Comparison of ENCODE assay signal across 23 cellular contexts in the genomic region with DNA sequence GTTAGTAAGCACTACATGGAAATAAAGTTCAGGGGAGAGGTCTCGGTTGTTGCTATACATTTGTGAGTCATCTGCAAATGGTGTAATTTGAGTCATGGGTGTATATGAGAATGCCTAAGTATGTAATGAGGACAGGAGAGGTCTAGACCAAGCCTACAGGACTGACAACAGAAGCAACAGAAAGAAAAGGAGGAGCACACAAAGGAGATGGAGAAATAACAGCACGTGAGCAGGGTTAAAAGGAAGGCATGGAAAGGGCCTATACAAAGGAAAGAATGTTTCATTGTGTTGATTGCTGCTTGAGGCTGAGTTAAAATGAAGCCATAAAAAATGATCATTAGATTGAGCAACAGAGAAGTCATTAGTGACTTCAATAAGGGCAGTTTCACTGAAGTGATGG. TPM values are rescaled to one million over a fixed set of nuclear protein-coding genes. Genes with fewer than 3 reads are reported as not detected.
A peak's percentile ranks its signal among the peaks of the same experiment; 100 is the strongest.
DNase-seq lines count a peak whose midpoint lies in the region; ATAC-seq and TF ChIP-seq lines count a peak whose summit lies in the region.
"Had no signal": no experiment of that assay in that cellular context is flagged by ENCODE, and none has a peak within 500 bp of the region (broad histone marks: within the 10 kb centered on the region; RNA-seq: fewer than 3 reads in every experiment).

No MANE protein-coding gene starts in this region.

- H3K79me2 ChIP-seq in mammary epithelial cell (ENCODE audit: insufficient read depth, low read length) = no peaks in the 10 kb centered on the region

- H3K9ac ChIP-seq in mammary epithelial cell (ENCODE audit: insufficient read depth, low read length) (no peak overlapping the region), neuronal stem cell (ENCODE audit: low read depth, low read length, poor library complexity) (no peak overlapping the region)

- CTCF ChIA-PET in mammary epithelial cell (lab: Charles Lee; ENCODE audit: low non-redundant PET) (no interaction called here), WTC11 (lab: Charles Lee) (no interaction called here)

- peaks cover 5% of the 10 kb centered on the region for H3K36me3 Mint-ChIP-seq in WTC11
- H3K36me3 Mint-ChIP-seq: stimulated activated naive B cell treated with anti-CD40 and anti-IgM and Interleukin-4, amounts not matched to agents 10 μg/mL and 1 μg/mL and 100 μg/mL, for 72 hours had no signal

- in situ Hi-C loops in mammary epithelial cell (cut with MboI; ENCODE audit: low sequenced_read_pairs in 2 of 2) = no loop called here

- H2BK120ac ChIP-seq in neuronal stem cell (ENCODE audit: low read depth, low read length) = no peak overlapping the region

- no peak overlapping the region for H2BK5ac ChIP-seq in neuronal stem cell (ENCODE audit: low read length)

- no peak overlapping the region for H3K18ac ChIP-seq in neuronal stem cell (ENCODE audit: low read length)

- no peaks in the 10 kb centered on the region for H4K20me1 ChIP-seq in mammary epithelial cell (ENCODE audit: insufficient read depth, low read length)

- H3K27ac Mint-ChIP-seq in WTC11 = no peak overlapping the region
- H3K27ac Mint-ChIP-seq: HFFc6; nephron; stimulated activated naive B cell treated with anti-CD40 and anti-IgM and Interleukin-4, amounts not matched to agents 10 μg/mL and 1 μg/mL and 100 μg/mL, for 72 hours had no signal

- H2BK15ac ChIP-seq in neuronal stem cell (ENCODE audit: low read length) = no peak overlapping the region

- H3K27me3 Mint-ChIP-seq in WTC11 (ENCODE audit: low read depth) = no peaks in the 10 kb centered on the region

- peaks cover 15% of the 10 kb centered on the region for H3K9me3 Mint-ChIP-seq in WTC11
- H3K9me3 Mint-ChIP-seq: HFFc6 had no signal

- no peak overlapping the region for H2AFZ ChIP-seq in mammary epithelial cell (ENCODE audit: low read depth, low read length)
- H2AFZ ChIP-seq in neuronal stem cell (ENCODE audit: low read length) = peak overlapping the region; percentile 15

- H2BK12ac ChIP-seq in neuronal stem cell (ENCODE audit: low read length) = no peak overlapping the region

- H3K4me2 ChIP-seq in mammary epithelial cell (ENCODE audit: insufficient read depth, low read depth, low read length) (no peak overlapping the region), neuronal stem cell (ENCODE audit: insufficient read depth, low read length, poor library complexity, severe bottlenecking) (no peak overlapping the region)

- no peaks in the 10 kb centered on the region for H3K4me1 Mint-ChIP-seq in WTC11
- H3K4me1 Mint-ChIP-seq: nephron; stimulated activated naive B cell treated with anti-CD40 and anti-IgM and Interleukin-4, amounts not matched to agents 10 μg/mL and 1 μg/mL and 100 μg/mL, for 72 hours had no signal

- H3K4me3 ChIP-seq in mammary epithelial cell (replicated peaks in 1 of 3; ENCODE audit: insufficient read depth in 1 of 3, low read depth in 2 of 3, low read length in 3 of 3) (no peak overlapping the region), neuronal stem cell (ENCODE audit: low read length in 2 of 2) (no peak overlapping the region)
- H3K4me3 ChIP-seq: esophagus squamous epithelium had no signal

- no peak for ATAC-seq in WTC11
- no peak for ATAC-seq in HG03342 (IDR thresholded peaks at IDR 0.05; ENCODE audit: unreplicated experiment)
- ATAC-seq in left colon = no peak
- ATAC-seq: left cardiac atrium; Panc1; stimulated activated naive B cell treated with anti-CD40 and anti-IgM and Interleukin-4, amounts not matched to agents 10 μg/mL and 1 μg/mL and 100 μg/mL, for 72 hours had no signal

- dilution Hi-C loops in mammary epithelial cell (cut with HindIII; ENCODE audit: low sequenced_read_pairs) = no loop called here

- intact Hi-C loops in mammary epithelial cell (cut with micrococcal nuclease) = no loop called here
- intact Hi-C loops in left colon (cut with DNase I, micrococcal nuclease) = no loop called here

- H3K23ac ChIP-seq in neuronal stem cell (ENCODE audit: low read depth, low read length, poor library complexity) = no peak overlapping the region

- no peaks in the 10 kb centered on the region for H3K9me3 ChIP-seq in mammary epithelial cell (replicated peaks; ENCODE audit: insufficient read depth, low read length)
- no peaks in the 10 kb centered on the region for H3K9me3 ChIP-seq in neuronal stem cell (replicated peaks in 1 of 2; ENCODE audit: control insufficient read depth in 2 of 2, insufficient read depth in 1 of 2, low read depth in 1 of 2, low read length in 2 of 2)

- no TSS peak for BruUV-seq in mammary epithelial cell (replicated peaks; lab: Mats Ljungman, UMichigan)

- no peak overlapping the region for H3K27ac ChIP-seq in mammary epithelial cell (ENCODE audit: insufficient read depth, low read depth, low read length)
- H3K27ac ChIP-seq in neuronal stem cell (replicated peaks; ENCODE audit: low read length) = no peak overlapping the region
- H3K27ac ChIP-seq: esophagus squamous epithelium had no signal

- H3K36me3 ChIP-seq in mammary epithelial cell (ENCODE audit: insufficient read depth, low read length) = no peaks in the 10 kb centered on the region
- no peaks in the 10 kb centered on the region for H3K36me3 ChIP-seq in neuronal stem cell (replicated peaks in 1 of 2; ENCODE audit: control insufficient read depth in 2 of 2, insufficient read depth in 2 of 2, low read length in 2 of 2)
- H3K36me3 ChIP-seq: esophagus squamous epithelium had no signal

- H3K4me1 ChIP-seq in mammary epithelial cell (ENCODE audit: insufficient read depth, low read length) (no peaks in the 10 kb centered on the region), neuronal stem cell (ENCODE audit: control insufficient read depth in 2 of 2, insufficient read depth in 1 of 2, low read depth in 1 of 2, low read length in 2 of 2) (peaks cover 1 to 5% of the 10 kb centered on the region in 2 donors)
- H3K4me1 ChIP-seq: esophagus squamous epithelium had no signal

- no peak overlapping the region for H4K91ac ChIP-seq in neuronal stem cell (ENCODE audit: low read depth, low read length, poor library complexity)

- POLR2A ChIA-PET in WTC11 (lab: Charles Lee) = no interaction called here

- no peak overlapping the region for H3K4ac ChIP-seq in neuronal stem cell (ENCODE audit: low read length)

- H3K27me3 ChIP-seq in mammary epithelial cell (ENCODE audit: insufficient read depth, low read length) = no peaks in the 10 kb centered on the region
- H3K27me3 ChIP-seq in neuronal stem cell (ENCODE audit: control insufficient read depth in 3 of 3, insufficient read depth in 3 of 3, low read depth in 1 of 3, low read length in 3 of 3) = no peaks in the 10 kb centered on the region
- H3K27me3 ChIP-seq: esophagus squamous epithelium had no signal

- H3K14ac ChIP-seq in neuronal stem cell (ENCODE audit: low read length) = no peak overlapping the region

- H3K4me3 Mint-ChIP-seq in WTC11 = no peak overlapping the region
- H3K4me3 Mint-ChIP-seq: HFFc6; nephron; stimulated activated naive B cell treated with anti-CD40 and anti-IgM and Interleukin-4, amounts not matched to agents 10 μg/mL and 1 μg/mL and 100 μg/mL, for 72 hours had no signal

- WGBS in mammary epithelial cell (ENCODE audit: low coverage, missing lambda C conversion rate) = 35% methylated on average over 2 of the region's 2 CpGs
- no CpG with 5 or more reads among the region's 2 CpGs for WGBS in neuronal stem cell (ENCODE audit: extremely low coverage in 2 of 2, insufficient read length in 2 of 2, insufficient replicate concordance in 1 of 2), 2 donors

- no peak overlapping the region for H2AK5ac ChIP-seq in neuronal stem cell (ENCODE audit: low read depth, low read length)

- no peak overlapping the region for H4K8ac ChIP-seq in neuronal stem cell (ENCODE audit: low read depth, low read length)

- TF ChIP-seq CTCF in mammary epithelial cell (conservative IDR thresholded peaks at IDR 0.05 in 1 of 2, IDR thresholded peaks at IDR 0.05 in 1 of 2; ENCODE audit: extremely low read depth in 1 of 2, insufficient read depth in 1 of 2, low read depth in 1 of 2, low read length in 2 of 2) (no peak), WTC11 (IDR thresholded peaks at IDR 0.05) (no peak)

- DNase-seq in ELR (ENCODE audit: low read depth) = peak; percentile 34
- peak; percentile 50 for DNase-seq in NCI-H526 treated with DMSO at 0.1 percent for 48 hours (lab: John Stamatoyannopoulos, UW)
- DNase-seq in mammary epithelial cell = peak; percentile 4
- peak; percentile 11 for DNase-seq in neuronal stem cell (ENCODE audit: low spot score)
- no peak for DNase-seq in WTC11 (ENCODE audit: low spot score)
- no peak for DNase-seq in left colon
- DNase-seq: activated CD4-positive, alpha-beta T cell treated with anti-CD3 and anti-CD28 coated beads, Interleukin-2, amount 50 U/mL, for 48 hours; activated T-cell treated with anti-CD3 and anti-CD28 coated beads for 4 hours; amygdala; cerebellar nuclear complex; DMS 273 treated with DMSO at 0.1 percent for 48 hours; effector CD8-positive, alpha-beta T cell; esophagus squamous epithelium; HFFc6; left cardiac atrium; MM.1S; NCI-H1694; stimulated activated CD4-positive, alpha-beta T cell treated with anti-CD3 and anti-CD28 coated beads, Interleukin-1b, Interleukin-23, amount 100 ng/mL, for 48 hours; stimulated activated naive B cell treated with anti-CD40 and anti-IgM and Interleukin-4, amounts not matched to agents 10 μg/mL and 1 μg/mL and 100 μg/mL, for 72 hours had no signal

- no peaks in the 10 kb centered on the region for H3K79me1 ChIP-seq in neuronal stem cell (ENCODE audit: low read depth, low read length)

TF ChIP-seq in WTC11, 78 proteins besides CTCF, POLR2A, EP300 and RAD21 (continues in another document):
- no peak for TF ChIP-seq EMX1 (CRISPR knock-in tag; IDR thresholded peaks at IDR 0.05)
- TF ChIP-seq, protein P1, sequence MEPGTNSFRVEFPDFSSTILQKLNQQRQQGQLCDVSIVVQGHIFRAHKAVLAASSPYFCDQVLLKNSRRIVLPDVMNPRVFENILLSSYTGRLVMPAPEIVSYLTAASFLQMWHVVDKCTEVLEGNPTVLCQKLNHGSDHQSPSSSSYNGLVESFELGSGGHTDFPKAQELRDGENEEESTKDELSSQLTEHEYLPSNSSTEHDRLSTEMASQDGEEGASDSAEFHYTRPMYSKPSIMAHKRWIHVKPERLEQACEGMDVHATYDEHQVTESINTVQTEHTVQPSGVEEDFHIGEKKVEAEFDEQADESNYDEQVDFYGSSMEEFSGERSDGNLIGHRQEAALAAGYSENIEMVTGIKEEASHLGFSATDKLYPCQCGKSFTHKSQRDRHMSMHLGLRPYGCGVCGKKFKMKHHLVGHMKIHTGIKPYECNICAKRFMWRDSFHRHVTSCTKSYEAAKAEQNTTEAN (CRISPR knock-in tag; IDR thresholded peaks at IDR 0.05) = no peak
- no peak for TF ChIP-seq FOXK1 (CRISPR knock-in tag; IDR thresholded peaks at IDR 0.05)

RNA-seq across cellular contexts. Expression of a gene that starts 28.0 kb away (rescaled TPM):
- total RNA-seq in mammary epithelial cell (1 to 10 TPM in 1 of 2 donors, under 1 TPM in 1; 0.07 to 5.8 TPM), WTC11 (2021) (4.8 to 8.1 TPM (median 8.1 TPM) in 3 replicates), left colon (1 to 10 TPM; 3.5 to 4.4 TPM)
- polyA plus RNA-seq in mammary epithelial cell = 0.03 TPM
- polyA minus RNA-seq in mammary epithelial cell = not detected
- polyA plus RNA-seq in neuronal stem cell (2013, experiment 1 of 2) = 8.4 TPM
- polyA plus RNA-seq in neuronal stem cell (2013, experiment 2 of 2) = 8.9 TPM
- total RNA-seq: T-helper 2 cell treated with Interferon-gamma antibody and Interleukin-4, amounts not matched to agents 100 ng/mL and 5 ng/mL, for 36 hours had no signal

RNA-seq across cellular contexts. Expression of a gene that starts 37.8 kb away (rescaled TPM):
- 10 to 100 TPM in 1 of 2 donors, 1 to 10 TPM in 1; 1.3 to 16.2 TPM for total RNA-seq in mammary epithelial cell
- 2.4 TPM for polyA plus RNA-seq in mammary epithelial cell
- polyA minus RNA-seq in mammary epithelial cell = 17.2 TPM
- polyA plus RNA-seq in neuronal stem cell (2013, experiment 1 of 2) = 30.5 TPM
- polyA plus RNA-seq in neuronal stem cell (2013, experiment 2 of 2) = 31.6 TPM
- 28.2 to 31.0 TPM (median 28.8 TPM) in 3 replicates for total RNA-seq in WTC11 (2021)
- total RNA-seq in left colon = 10 to 100 TPM; 29.8 to 46.5 TPM
- total RNA-seq: T-helper 2 cell treated with Interferon-gamma antibody and Interleukin-4, amounts not matched to agents 100 ng/mL and 5 ng/mL, for 36 hours had no signal

Comparison
In these comparisons a context has a peak if more than half of its experiments do, and no peak if none do; other contexts are left out.
1. DNase-seq: peak in ELR (single experiment), NCI-H526 treated with DMSO at 0.1 percent for 48 hours (single experiment), mammary epithelial cell (single experiment) and neuronal stem cell (single experiment); none in WTC11 (single experiment) and left colon (0 of 2).